Comparison of ENCODE assay signal across 4 cellular contexts in genomic region chr6:66935612-66936011, GRCh38.
"Had no signal": no experiment of that assay in that cellular context is flagged by ENCODE, and none has a peak within 500 bp of the region (broad histone marks: within the 10 kb centered on the region; RNA-seq: fewer than 3 reads in every experiment).

No MANE protein-coding gene starts in this region.

- H3K27me3 Mint-ChIP-seq: IgD-negative memory B cell had no signal

- H3K27ac ChIP-seq: HL-60 had no signal

- H3K27ac Mint-ChIP-seq: IgD-negative memory B cell had no signal

- H3K4me3 ChIP-seq: K562 had no signal

- DNase-seq: IMR-90 had no signal

- H3K36me3 Mint-ChIP-seq: IgD-negative memory B cell had no signal

- H3K4me1 Mint-ChIP-seq: IgD-negative memory B cell had no signal
